1 cellular context compared by ENCODE assay signal in genomic region chr14:54774824-54775223, GRCh38.
TF ChIP-seq lines count a peak whose summit lies in the region.

No MANE protein-coding gene starts in this region.

TF ChIP-seq in IMR-90, 13 proteins besides CTCF, POLR2A, EP300 and RAD21:
- TF ChIP-seq RFX5 (IDR thresholded peaks at IDR 0.05; ENCODE audit: low read depth, low read length) (no peak), SMC3 (IDR thresholded peaks at IDR 0.05; ENCODE audit: low read depth, low read length) (no peak), FOS (IDR thresholded peaks at IDR 0.05; ENCODE audit: low read depth, low read length) (no peak), MXI1 (IDR thresholded peaks at IDR 0.05; ENCODE audit: borderline replicate concordance, low read depth, low read length) (no peak), USF2 (IDR thresholded peaks at IDR 0.05; ENCODE audit: low read depth, low read length) (no peak), NFE2L2 (IDR thresholded peaks at IDR 0.05; ENCODE audit: low read depth, low read length) (no peak), BHLHE40 (IDR thresholded peaks at IDR 0.05; ENCODE audit: low read depth, low read length) (no peak), MAFK (IDR thresholded peaks at IDR 0.05; ENCODE audit: low read depth, low read length) (no peak), CEBPB (IDR thresholded peaks at IDR 0.05; ENCODE audit: low read depth, low read length) (no peak), MAZ (IDR thresholded peaks at IDR 0.05; ENCODE audit: borderline replicate concordance, low read depth, low read length) (no peak), CHD1 (IDR thresholded peaks at IDR 0.05; ENCODE audit: low read depth, low read length) (no peak), ELK1 (IDR thresholded peaks at IDR 0.05; ENCODE audit: borderline replicate concordance, low read depth, low read length) (no peak), RCOR1 (IDR thresholded peaks at IDR 0.05; ENCODE audit: insufficient replicate concordance, low read length) (no peak)
